Comparison of ENCODE assay signal across 3 cellular contexts in the genomic region with DNA sequence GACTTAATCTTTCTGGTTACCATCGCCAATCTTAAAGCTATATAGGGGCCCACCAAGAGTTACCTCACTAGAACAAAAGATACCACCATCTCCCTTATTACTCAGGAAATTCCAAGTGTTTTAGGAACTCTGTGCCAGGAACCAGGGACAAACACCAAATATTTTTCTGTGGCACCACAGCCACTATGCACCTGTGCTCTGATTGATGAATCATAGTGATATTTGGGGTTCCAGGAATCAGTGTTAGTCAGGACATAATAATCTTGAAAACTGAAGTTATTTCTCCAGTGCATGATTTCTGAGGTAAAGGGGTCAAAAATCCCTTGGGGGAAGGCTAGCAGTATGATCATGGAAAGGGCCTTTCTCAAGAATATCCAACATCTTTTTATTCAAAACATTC.
TF ChIP-seq lines count a peak whose summit lies in the region.

No MANE protein-coding gene starts in this region.

TF ChIP-seq in GM23338, 12 proteins besides CTCF, POLR2A, EP300 and RAD21 (continues in another document):
- TF ChIP-seq EZH2 (IDR thresholded peaks at IDR 0.05; ENCODE audit: low read depth, unreplicated experiment): no peak
- TF ChIP-seq CREB1 (CRISPR knock-in tag; IDR thresholded peaks at IDR 0.05; ENCODE audit: low read depth): no peak
- TF ChIP-seq NANOG (IDR thresholded peaks at IDR 0.05; ENCODE audit: borderline replicate concordance): no peak
- no peak for TF ChIP-seq STAT1 (IDR thresholded peaks at IDR 0.05; ENCODE audit: unreplicated experiment)
- TF ChIP-seq, protein P1, sequence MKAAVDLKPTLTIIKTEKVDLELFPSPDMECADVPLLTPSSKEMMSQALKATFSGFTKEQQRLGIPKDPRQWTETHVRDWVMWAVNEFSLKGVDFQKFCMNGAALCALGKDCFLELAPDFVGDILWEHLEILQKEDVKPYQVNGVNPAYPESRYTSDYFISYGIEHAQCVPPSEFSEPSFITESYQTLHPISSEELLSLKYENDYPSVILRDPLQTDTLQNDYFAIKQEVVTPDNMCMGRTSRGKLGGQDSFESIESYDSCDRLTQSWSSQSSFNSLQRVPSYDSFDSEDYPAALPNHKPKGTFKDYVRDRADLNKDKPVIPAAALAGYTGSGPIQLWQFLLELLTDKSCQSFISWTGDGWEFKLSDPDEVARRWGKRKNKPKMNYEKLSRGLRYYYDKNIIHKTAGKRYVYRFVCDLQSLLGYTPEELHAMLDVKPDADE (IDR thresholded peaks at IDR 0.05): no peak
- no peak for TF ChIP-seq EZH2phosphoT487 (IDR thresholded peaks at IDR 0.05; ENCODE audit: unreplicated experiment)
- TF ChIP-seq, protein P2, sequence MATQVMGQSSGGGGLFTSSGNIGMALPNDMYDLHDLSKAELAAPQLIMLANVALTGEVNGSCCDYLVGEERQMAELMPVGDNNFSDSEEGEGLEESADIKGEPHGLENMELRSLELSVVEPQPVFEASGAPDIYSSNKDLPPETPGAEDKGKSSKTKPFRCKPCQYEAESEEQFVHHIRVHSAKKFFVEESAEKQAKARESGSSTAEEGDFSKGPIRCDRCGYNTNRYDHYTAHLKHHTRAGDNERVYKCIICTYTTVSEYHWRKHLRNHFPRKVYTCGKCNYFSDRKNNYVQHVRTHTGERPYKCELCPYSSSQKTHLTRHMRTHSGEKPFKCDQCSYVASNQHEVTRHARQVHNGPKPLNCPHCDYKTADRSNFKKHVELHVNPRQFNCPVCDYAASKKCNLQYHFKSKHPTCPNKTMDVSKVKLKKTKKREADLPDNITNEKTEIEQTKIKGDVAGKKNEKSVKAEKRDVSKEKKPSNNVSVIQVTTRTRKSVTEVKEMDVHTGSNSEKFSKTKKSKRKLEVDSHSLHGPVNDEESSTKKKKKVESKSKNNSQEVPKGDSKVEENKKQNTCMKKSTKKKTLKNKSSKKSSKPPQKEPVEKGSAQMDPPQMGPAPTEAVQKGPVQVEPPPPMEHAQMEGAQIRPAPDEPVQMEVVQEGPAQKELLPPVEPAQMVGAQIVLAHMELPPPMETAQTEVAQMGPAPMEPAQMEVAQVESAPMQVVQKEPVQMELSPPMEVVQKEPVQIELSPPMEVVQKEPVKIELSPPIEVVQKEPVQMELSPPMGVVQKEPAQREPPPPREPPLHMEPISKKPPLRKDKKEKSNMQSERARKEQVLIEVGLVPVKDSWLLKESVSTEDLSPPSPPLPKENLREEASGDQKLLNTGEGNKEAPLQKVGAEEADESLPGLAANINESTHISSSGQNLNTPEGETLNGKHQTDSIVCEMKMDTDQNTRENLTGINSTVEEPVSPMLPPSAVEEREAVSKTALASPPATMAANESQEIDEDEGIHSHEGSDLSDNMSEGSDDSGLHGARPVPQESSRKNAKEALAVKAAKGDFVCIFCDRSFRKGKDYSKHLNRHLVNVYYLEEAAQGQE (IDR thresholded peaks at IDR 0.05; ENCODE audit: unreplicated experiment): no peak
- no peak for TF ChIP-seq ZNF331 (CRISPR knock-in tag; IDR thresholded peaks at IDR 0.05; ENCODE audit: low read depth)
- TF ChIP-seq JUNB (IDR thresholded peaks at IDR 0.05; ENCODE audit: unreplicated experiment): no peak

TF ChIP-seq in HEK293, 187 proteins besides CTCF, POLR2A, EP300 and RAD21:
- peak; percentile 56 for TF ChIP-seq ZBTB20 (tag by site-specific recombination; IDR thresholded peaks at IDR 0.05)
- TF ChIP-seq, protein P3, sequence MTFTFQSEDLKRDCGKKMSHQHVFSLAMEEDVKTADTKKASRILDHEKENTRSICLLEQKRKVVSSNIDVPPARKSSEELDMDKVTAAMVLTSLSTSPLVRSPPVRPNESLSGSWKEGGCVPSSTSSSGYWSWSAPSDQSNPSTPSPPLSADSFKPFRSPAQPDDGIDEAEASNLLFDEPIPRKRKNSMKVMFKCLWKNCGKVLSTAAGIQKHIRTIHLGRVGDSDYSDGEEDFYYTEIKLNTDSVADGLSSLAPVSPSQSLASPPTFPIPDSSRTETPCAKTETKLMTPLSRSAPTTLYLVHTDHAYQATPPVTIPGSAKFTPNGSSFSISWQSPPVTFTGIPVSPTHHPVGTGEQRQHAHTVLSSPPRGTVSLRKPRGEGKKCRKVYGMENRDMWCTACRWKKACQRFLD (tag by site-specific recombination; IDR thresholded peaks at IDR 0.05): no peak

TF ChIP-seq in GM12878, 131 proteins besides CTCF, POLR2A, EP300 and RAD21:
- TF ChIP-seq NR2C1 (IDR thresholded peaks at IDR 0.05) (no peak), RUNX3 (IDR thresholded peaks at IDR 0.05; ENCODE audit: low read length) (0 out of 2 replicates have a peak, but pooled peaks have one; percentile 9), PAX8 (IDR thresholded peaks at IDR 0.05) (no peak), FOXM1 (IDR thresholded peaks at IDR 0.05; ENCODE audit: low read depth, low read length) (no peak), JUNB (IDR thresholded peaks at IDR 0.05) (peak; percentile 18; the same call in 1 of the 2 replicates), MTA2 (IDR thresholded peaks at IDR 0.05; ENCODE audit: low read depth) (no peak)
- TF ChIP-seq, protein P4, sequence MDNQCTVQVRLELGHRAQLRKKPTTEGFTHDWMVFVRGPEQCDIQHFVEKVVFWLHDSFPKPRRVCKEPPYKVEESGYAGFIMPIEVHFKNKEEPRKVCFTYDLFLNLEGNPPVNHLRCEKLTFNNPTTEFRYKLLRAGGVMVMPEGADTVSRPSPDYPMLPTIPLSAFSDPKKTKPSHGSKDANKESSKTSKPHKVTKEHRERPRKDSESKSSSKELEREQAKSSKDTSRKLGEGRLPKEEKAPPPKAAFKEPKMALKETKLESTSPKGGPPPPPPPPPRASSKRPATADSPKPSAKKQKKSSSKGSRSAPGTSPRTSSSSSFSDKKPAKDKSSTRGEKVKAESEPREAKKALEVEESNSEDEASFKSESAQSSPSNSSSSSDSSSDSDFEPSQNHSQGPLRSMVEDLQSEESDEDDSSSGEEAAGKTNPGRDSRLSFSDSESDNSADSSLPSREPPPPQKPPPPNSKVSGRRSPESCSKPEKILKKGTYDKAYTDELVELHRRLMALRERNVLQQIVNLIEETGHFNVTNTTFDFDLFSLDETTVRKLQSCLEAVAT (IDR thresholded peaks at IDR 0.05): no peak
